ENCODE assay signal across 2 cellular contexts in genomic region chr1:202584707-202585590, GRCh38.
TF ChIP-seq lines count a peak whose summit lies in the region.

No MANE protein-coding gene starts in this region.

TF ChIP-seq in HEK293, 187 proteins besides CTCF, POLR2A, EP300 and RAD21 (continued from another document):
- TF ChIP-seq KLF10 (tag by site-specific recombination; IDR thresholded peaks at IDR 0.05): no peak
- TF ChIP-seq ZIC2 (tag by site-specific recombination; IDR thresholded peaks at IDR 0.05): peak; percentile 45; the same call in 1 of the 2 replicates

TF ChIP-seq in WTC11, 78 proteins besides CTCF, POLR2A, EP300 and RAD21 (continued from another document):
- TF ChIP-seq EMX1 (CRISPR knock-in tag; IDR thresholded peaks at IDR 0.05) (no peak), HMGA2 (CRISPR knock-in tag; IDR thresholded peaks at IDR 0.05) (no peak), ZNF232 (CRISPR knock-in tag; IDR thresholded peaks at IDR 0.05) (no peak)
